8 cellular contexts compared by ENCODE assay signal in the genomic region with DNA sequence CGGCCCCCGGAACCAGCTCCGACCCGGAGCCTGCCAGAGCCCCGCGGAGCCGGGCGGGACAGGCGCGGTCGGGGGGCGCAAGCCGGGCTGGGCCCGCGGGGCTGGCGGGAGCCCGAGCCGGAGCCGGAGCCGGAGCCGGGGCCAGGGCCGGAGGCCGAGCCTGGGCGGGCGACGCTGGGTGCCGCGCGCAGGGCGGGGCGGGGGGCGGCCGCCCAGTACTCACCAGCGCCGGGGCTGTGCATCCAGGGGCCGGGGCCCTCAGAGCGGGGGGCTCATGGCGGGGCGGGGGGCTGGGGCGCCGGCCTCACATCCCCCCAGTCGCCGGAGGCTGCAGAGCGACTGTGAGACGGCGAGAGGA. TPM values are rescaled to one million over a fixed set of nuclear protein-coding genes. Genes with fewer than 3 reads are reported as not detected.
DNase-seq lines count a peak whose midpoint lies in the region; ATAC-seq and TF ChIP-seq lines count a peak whose summit lies in the region.

No MANE protein-coding gene starts in this region.

- H3K27me3 ChIP-seq in NT2/D1 (ENCODE audit: insufficient read depth, insufficient read length): peaks cover 2% of the 10 kb centered on the region
- no peaks in the 10 kb centered on the region for H3K27me3 ChIP-seq in ovary

- H3K9me3 ChIP-seq in NT2/D1 (ENCODE audit: insufficient read depth, low read length): no peaks in the 10 kb centered on the region
- H3K9me3 ChIP-seq in ovary: no peaks in the 10 kb centered on the region

- intact Hi-C loops in ovary (cut with DNase I): loop anchor here in 1 of 4 donors (10.0 kb wide), 1 partner anchor 735 kb away; no protein-coding TSS in a partner anchor

- TF ChIP-seq CTCF in epithelial cell of proximal tubule (conservative IDR thresholded peaks at IDR 0.05; ENCODE audit: low read depth, low read length) (no peak), ovary (IDR thresholded peaks at IDR 0.05) (no peak)

- no peak for TF ChIP-seq EP300 in ovary (IDR thresholded peaks at IDR 0.05)

- H3K9ac ChIP-seq in NT2/D1 (ENCODE audit: insufficient read length, low read depth): peak overlapping the region; percentile 83

- H3K4me3 ChIP-seq in NT2/D1 (ENCODE audit: insufficient read length, low read depth) (peak overlapping the region; percentile 69), epithelial cell of proximal tubule (ENCODE audit: low read depth, low read length) (peak overlapping the region; percentile 83), ovary (peak overlapping the region; percentile 81)

- H3K4me1 ChIP-seq in NT2/D1 (ENCODE audit: insufficient read depth, insufficient read length): peaks cover 34% of the 10 kb centered on the region
- H3K4me1 ChIP-seq in ovary (ENCODE audit: insufficient read depth): peaks cover 37% of the 10 kb centered on the region

- ATAC-seq in GM21825 (IDR thresholded peaks at IDR 0.05; ENCODE audit: unreplicated experiment) (peak; percentile 8), HG03097 (IDR thresholded peaks at IDR 0.05; ENCODE audit: low FRiP score, unreplicated experiment) (no peak)

- H3K27ac ChIP-seq in ovary: peak overlapping the region; percentile 93 to 96

- H3K36me3 ChIP-seq in NT2/D1 (ENCODE audit: insufficient read depth, insufficient read length, low read length) (peaks cover 33% of the 10 kb centered on the region), ovary (no peaks in the 10 kb centered on the region)

- 0 to 2% (median 0%) methylated on average over 9 to 46 of the region's 46 CpGs for WGBS in ovary, 3 donors

- DNase-seq in NT2/D1 (ENCODE audit: low read depth, low spot score): no peak
- no peak for DNase-seq in epithelial cell of proximal tubule (ENCODE audit: low read depth)
- DNase-seq in ovary: no peak
- DNase-seq in erythroblast (lab: John Stamatoyannopoulos, UW): no peak
- DNase-seq in AML-193 (lab: John Stamatoyannopoulos, UW): no peak
- no peak for DNase-seq in NK-92 (lab: John Stamatoyannopoulos, UW; ENCODE audit: unreplicated experiment)

- TF ChIP-seq POLR2A in ovary (IDR thresholded peaks at IDR 0.05) (no peak), erythroblast (IDR thresholded peaks at IDR 0.05; ENCODE audit: low read length) (no peak)

RNA-seq across cellular contexts. Expression of a gene that starts 0.2 kb away (rescaled TPM):
- 70.2 and 84.4 TPM in 2 replicates for total RNA-seq in epithelial cell of proximal tubule
- 100 to 1,000 TPM in 5 of 7 donors, 10 to 100 TPM in 2; 47.2 to 151 (median 103) TPM for total RNA-seq in ovary
- polyA plus RNA-seq in ovary: 10 to 100 TPM; 40.1 to 79.4 TPM

RNA-seq across cellular contexts. Expression of a gene that starts 46.5 kb away (rescaled TPM):
- total RNA-seq in epithelial cell of proximal tubule (10.4 and 51.8 TPM in 2 replicates), ovary (100 to 1,000 TPM in 2 of 7 donors, 10 to 100 TPM in 5; 36.7 to 143 (median 98.3) TPM)
- 10 to 100 TPM; 24.1 to 41.1 TPM for polyA plus RNA-seq in ovary
